ENCODE assay signal across 8 cellular contexts in genomic region chr14:64234877-64235651, GRCh38. TPM values are rescaled to one million over a fixed set of nuclear protein-coding genes. Genes with fewer than 3 reads are reported as not detected.
DNase-seq lines count a peak whose midpoint lies in the region; ATAC-seq and TF ChIP-seq lines count a peak whose summit lies in the region.
"Had no signal": no experiment of that assay in that cellular context is flagged by ENCODE, and none has a peak within 500 bp of the region (broad histone marks: within the 10 kb centered on the region; RNA-seq: fewer than 3 reads in every experiment).

No MANE protein-coding gene starts in this region.

- peak; percentile 77 for DNase-seq in astrocyte of the hippocampus (ENCODE audit: low read depth, low spot score)
- no peak for DNase-seq in sciatic nerve (ENCODE audit: low spot score)
- no peak for DNase-seq in SKM-1 treated with dmso at 0.1 percent for 144 hours (lab: John Stamatoyannopoulos, UW; ENCODE audit: unreplicated experiment)
- no peak for DNase-seq in NCI-H226
- no peak for DNase-seq in CD4-positive, alpha-beta T cell
- DNase-seq: head of caudate nucleus had no signal

- no peaks in the 10 kb centered on the region for H3K9me3 ChIP-seq in CD4-positive, alpha-beta T cell (ENCODE audit: control insufficient read depth, low read length)

- H3K27me3 Mint-ChIP-seq in IgD-negative memory B cell, result peaks cover 2% of the 10 kb centered on the region
- peaks cover 4% of the 10 kb centered on the region for H3K27me3 Mint-ChIP-seq in CD4-positive, alpha-beta T cell

- intact Hi-C loops in sciatic nerve (cut with DNase I), result no loop called here
- intact Hi-C loops in CD4-positive, alpha-beta T cell (cut with DNase I, micrococcal nuclease), result no loop called here

- no peak overlapping the region for H3K27ac ChIP-seq in CD4-positive, alpha-beta T cell (ENCODE audit: low read depth, low read length)

- peak; percentile 9 for ATAC-seq in GM19351 (IDR thresholded peaks at IDR 0.05; ENCODE audit: unreplicated experiment)
- ATAC-seq in sciatic nerve, result peak; percentile 48
- ATAC-seq in CD4-positive, alpha-beta T cell (ENCODE audit: poor library complexity), result no peak

- TF ChIP-seq CTCF in CD4-positive, alpha-beta T cell (IDR thresholded peaks at IDR 0.05), result no peak

- no peaks in the 10 kb centered on the region for H3K9me3 Mint-ChIP-seq in IgD-negative memory B cell
- H3K9me3 Mint-ChIP-seq in CD4-positive, alpha-beta T cell, result no peaks in the 10 kb centered on the region

- H3K4me1 Mint-ChIP-seq in IgD-negative memory B cell, result peaks cover 38 to 49% (median 46%) of the 10 kb centered on the region in 3 donors
- no peaks in the 10 kb centered on the region for H3K4me1 Mint-ChIP-seq in CD4-positive, alpha-beta T cell (ENCODE audit: low read depth)

- peak overlapping the region; percentile 98 to 99 (median 99) for H3K27ac Mint-ChIP-seq in IgD-negative memory B cell
- no peak overlapping the region for H3K27ac Mint-ChIP-seq in CD4-positive, alpha-beta T cell

- CTCF ChIA-PET in CD4-positive, alpha-beta T cell (lab: Charles Lee), result no interaction called here

- POLR2A ChIA-PET in CD4-positive, alpha-beta T cell (lab: Charles Lee), result no interaction called here

- no peaks in the 10 kb centered on the region for H3K27me3 ChIP-seq in CD4-positive, alpha-beta T cell (ENCODE audit: control insufficient read depth, insufficient read depth, low read length)

- H3K36me3 Mint-ChIP-seq in IgD-negative memory B cell, result peaks cover 5% of the 10 kb centered on the region
- H3K36me3 Mint-ChIP-seq in CD4-positive, alpha-beta T cell (ENCODE audit: low read depth), result no peaks in the 10 kb centered on the region

- peak overlapping the region; percentile 67 to 89 (median 88) for H3K4me3 Mint-ChIP-seq in IgD-negative memory B cell
- no peak overlapping the region for H3K4me3 Mint-ChIP-seq in CD4-positive, alpha-beta T cell

RNA-seq across cellular contexts. Expression of gene ESR2, which starts 59.1 kb away (rescaled TPM):
- 1.3 TPM for polyA plus RNA-seq in IgD-negative memory B cell
- 0.76 TPM for total RNA-seq in sciatic nerve
- under 1 TPM in 1 of 2 experiments, not detected in 1; 0.08 TPM for total RNA-seq in CD4-positive, alpha-beta T cell
